Comparison of ENCODE assay signal across 8 cellular contexts in the genomic region with DNA sequence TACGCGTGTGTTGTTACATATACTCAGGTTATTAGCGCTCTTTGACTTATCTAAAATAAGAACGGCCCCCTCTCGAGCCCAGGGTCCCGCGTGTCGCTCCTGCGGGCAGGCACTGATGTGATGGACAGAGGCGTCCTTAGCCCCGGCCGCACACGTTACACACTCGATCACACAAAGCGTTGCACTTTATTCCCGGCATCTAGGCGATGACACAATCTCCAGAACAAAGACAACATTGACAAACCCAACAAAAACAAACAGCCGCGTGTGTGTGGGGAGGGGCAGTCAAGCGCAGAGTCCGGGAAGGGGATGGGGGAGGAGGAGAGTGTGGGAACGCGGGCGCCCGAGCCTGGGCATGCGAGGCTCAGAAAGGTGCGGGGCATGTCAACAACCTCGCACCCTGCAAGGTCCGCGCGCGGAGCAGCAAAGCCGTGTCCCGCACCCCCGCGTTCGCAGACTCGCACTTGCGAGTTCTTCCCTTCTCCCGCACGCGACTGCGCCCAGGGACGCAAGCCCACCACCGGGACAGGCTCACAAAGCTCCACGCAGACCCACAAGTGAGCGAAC. TPM values are rescaled to one million over a fixed set of nuclear protein-coding genes. Genes with fewer than 3 reads are reported as not detected.
A peak's percentile ranks its signal among the peaks of the same experiment; 100 is the strongest.
DNase-seq lines count a peak whose midpoint lies in the region; ATAC-seq and TF ChIP-seq lines count a peak whose summit lies in the region.

No MANE protein-coding gene starts in this region.

- no peak for ATAC-seq in GM21515 (IDR thresholded peaks at IDR 0.05; ENCODE audit: unreplicated experiment)
- ATAC-seq in HG02571 (IDR thresholded peaks at IDR 0.05; ENCODE audit: unreplicated experiment) = no peak

- in situ Hi-C loops in astrocyte of the cerebellum (cut with HindIII; ENCODE audit: low sequenced_read_pairs) = no loop called here

- no peak for TF ChIP-seq CTCF in astrocyte of the cerebellum (IDR thresholded peaks at IDR 0.05; ENCODE audit: low read depth, low read length, missing control alignments)
- no peak for TF ChIP-seq CTCF in GM20000 (IDR thresholded peaks at IDR 0.05; ENCODE audit: extremely low read depth, missing control alignments)

- H3K4me3 ChIP-seq in astrocyte of the cerebellum (ENCODE audit: low read depth, low read length) = peak overlapping the region; percentile 46

- intact Hi-C loops in posterior cingulate gyrus (cut with DNase I) = loop anchor here (2.0 to 5.0 kb wide), 2 partner anchors 35 to 40 kb away; no protein-coding TSS in a partner anchor

- DNase-seq in Daoy (ENCODE audit: low read depth) (peak; percentile 85), NCI-H2196 (lab: John Stamatoyannopoulos, UW; ENCODE audit: unreplicated experiment) (peak; percentile 72), astrocyte of the cerebellum (ENCODE audit: low read depth) (no peak), hepatic stellate cell (ENCODE audit: low spot score) (peak; percentile 38), posterior cingulate gyrus (peak; percentile 69 to 97 (median 86)), GM20000 (ENCODE audit: low spot score) (no peak)

RNA-seq across cellular contexts. Expression of a gene that starts 0.5 kb away (rescaled TPM):
- total RNA-seq in Daoy (2014; rRNA removed; shearing (Covaris generic)) = 24.6 and 34.5 TPM in 2 replicates

RNA-seq across cellular contexts. Expression of a gene that starts 8.5 kb away (rescaled TPM):
- total RNA-seq in Daoy (2014; rRNA removed; shearing (Covaris generic)) = 14.9 and 28.7 TPM in 2 replicates

RNA-seq across cellular contexts. Expression of a gene that starts 13.1 kb away (rescaled TPM):
- total RNA-seq in Daoy (2014; rRNA removed; shearing (Covaris generic)) = 5.0 and 66.4 TPM in 2 replicates

RNA-seq across cellular contexts. Expression of a gene that starts 45.9 kb away (rescaled TPM):
- total RNA-seq in Daoy (2014; rRNA removed; shearing (Covaris generic)) = 123 and 131 TPM in 2 replicates

RNA-seq across cellular contexts. Expression of a gene that starts 46.5 kb away (rescaled TPM):
- 0.63 and 1.9 TPM in 2 replicates for total RNA-seq in Daoy (2014; rRNA removed; shearing (Covaris generic))

Comparison
In these comparisons a context has a peak if more than half of its experiments do, and no peak if none do; other contexts are left out.
1. DNase-seq: peak in Daoy (single experiment), NCI-H2196 (single experiment), hepatic stellate cell (single experiment) and posterior cingulate gyrus (10 of 10); none in astrocyte of the cerebellum (single experiment) and GM20000 (single experiment).